ENCODE assay signal across 8 cellular contexts in the genomic region with DNA sequence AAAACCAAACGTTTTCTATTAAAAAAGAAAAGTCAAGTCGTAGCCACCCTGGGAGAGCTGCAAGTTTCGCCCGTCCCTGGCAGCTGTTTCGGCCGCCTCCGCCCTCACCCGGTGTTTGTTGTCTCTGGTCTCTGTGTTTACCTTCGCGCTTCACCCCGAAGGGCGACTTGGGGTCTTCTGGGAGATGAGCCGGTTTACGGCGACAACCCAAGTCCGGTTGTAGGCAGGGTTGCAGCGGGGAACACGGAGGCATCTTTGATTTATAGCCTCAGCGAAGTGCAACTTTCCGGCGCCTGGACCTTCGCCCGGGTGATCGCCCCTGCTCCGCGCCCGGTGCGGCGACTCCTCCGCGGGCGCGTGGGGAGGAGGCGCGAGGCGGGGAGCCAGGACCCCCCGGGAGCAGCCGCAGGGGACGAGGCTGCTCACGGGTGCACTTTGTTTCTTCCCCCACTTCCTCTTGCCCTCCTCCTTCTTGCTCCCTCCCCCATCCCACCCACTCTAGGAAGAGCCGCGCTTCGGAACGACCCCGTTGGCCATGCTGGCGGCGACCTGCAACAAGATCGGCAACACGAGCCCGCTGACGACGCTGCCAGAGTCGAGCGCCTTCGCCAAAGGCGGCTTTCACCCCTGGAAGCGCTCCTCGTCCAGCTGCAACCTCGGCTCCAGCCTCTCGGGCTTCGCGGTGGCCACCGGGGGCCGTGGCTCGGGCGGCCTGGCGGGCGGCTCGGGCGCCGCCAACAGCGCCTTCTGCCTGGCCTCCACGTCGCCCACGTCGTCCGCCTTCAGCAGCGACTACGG. TPM values are rescaled to one million over a fixed set of nuclear protein-coding genes. Genes with fewer than 3 reads are reported as not detected.
DNase-seq lines count a peak whose midpoint lies in the region; ATAC-seq and TF ChIP-seq lines count a peak whose summit lies in the region.

No MANE protein-coding gene starts in this region.

- H3F3A ChIP-seq in MM.1S (ENCODE audit: insufficient read depth, low read length), result peaks cover 16% of the 10 kb centered on the region

- no peaks in the 10 kb centered on the region for H3K9me2 ChIP-seq in MM.1S (replicated peaks; ENCODE audit: insufficient read depth, low read length)

- no peaks in the 10 kb centered on the region for H4K20me1 ChIP-seq in MM.1S (ENCODE audit: insufficient read depth, low read length)

- peak overlapping the region; percentile 98 for H3K4me2 ChIP-seq in MM.1S (ENCODE audit: low read depth, low read length)

- H3K4me1 ChIP-seq in MM.1S (ENCODE audit: low read length), result peaks cover 9% of the 10 kb centered on the region; the same call in 1 of the 2 replicates

- ATAC-seq in GM18907 (IDR thresholded peaks at IDR 0.05; ENCODE audit: unreplicated experiment), result no peak

- TF ChIP-seq CTCF in MM.1S (IDR thresholded peaks at IDR 0.05; ENCODE audit: low read length) (no peak), brain microvascular endothelial cell (IDR thresholded peaks at IDR 0.05; ENCODE audit: low read depth, low read length, missing control alignments) (no peak)

- in situ Hi-C loops in brain microvascular endothelial cell (cut with HindIII; ENCODE audit: low pct_ligation_motif_present, low sequenced_read_pairs), result no loop called here

- DNase-seq in NCI-H524 (lab: John Stamatoyannopoulos, UW), result peak; percentile 16 to 41
- DNase-seq in NCI-H524 treated with DMSO at 0.1 percent for 48 hours (lab: John Stamatoyannopoulos, UW), result no peak
- no peak for DNase-seq in MM.1S
- DNase-seq in brain microvascular endothelial cell, result no peak
- DNase-seq in myocyte (ENCODE audit: low read depth), result peak; percentile 27
- DNase-seq in HPDE6-E6E7 (ENCODE audit: extremely low spot score), result no peak
- no peak for DNase-seq in posterior cingulate gyrus

- peak overlapping the region; percentile 94 for H2AFZ ChIP-seq in MM.1S (ENCODE audit: low read length)

- intact Hi-C loops in posterior cingulate gyrus (cut with DNase I), result no loop called here

- H3K27me3 ChIP-seq in MM.1S (replicated peaks; ENCODE audit: insufficient read depth, low read length), result peaks cover 77% of the 10 kb centered on the region
- peaks cover 92% of the 10 kb centered on the region for H3K27me3 ChIP-seq in brain microvascular endothelial cell (replicated peaks)

- no peaks in the 10 kb centered on the region for H3K79me2 ChIP-seq in MM.1S (ENCODE audit: low read length)

- H3K9me3 ChIP-seq in MM.1S (replicated peaks; ENCODE audit: insufficient read depth, low read length), result no peaks in the 10 kb centered on the region

- H3K9ac ChIP-seq in MM.1S (ENCODE audit: low read length), result no peak overlapping the region

- H3K36me3 ChIP-seq in MM.1S (replicated peaks; ENCODE audit: insufficient read depth, low read length) (no peaks in the 10 kb centered on the region), brain microvascular endothelial cell (replicated peaks) (no peaks in the 10 kb centered on the region)

- H3K4me3 ChIP-seq in MM.1S (ENCODE audit: low read length) (peak overlapping the region; percentile 68), brain microvascular endothelial cell (ENCODE audit: low read depth, low read length) (peak overlapping the region; percentile 15)

- no peak overlapping the region for H3K27ac ChIP-seq in MM.1S (ENCODE audit: low read length)
- H3K27ac ChIP-seq in brain microvascular endothelial cell, result no peak overlapping the region

RNA-seq across cellular contexts. Expression of a gene that starts 1.1 kb away (rescaled TPM):
- 0.05 and 0.16 TPM in 2 replicates for total RNA-seq in myocyte
- polyA plus RNA-seq in myocyte (2012), result not detected

RNA-seq across cellular contexts. Expression of a gene that starts 59.7 kb away (rescaled TPM):
- total RNA-seq in myocyte, result 51.6 and 53.7 TPM in 2 replicates
- 24.5 TPM for polyA plus RNA-seq in myocyte (2012)

Comparison
In these comparisons a context has a peak if more than half of its experiments do, and no peak if none do; other contexts are left out.
1. DNase-seq: peak in NCI-H524 (2 of 2) and myocyte (single experiment); none in NCI-H524 treated with DMSO at 0.1 percent for 48 hours (single experiment), MM.1S (single experiment), brain microvascular endothelial cell (single experiment), HPDE6-E6E7 (single experiment) and posterior cingulate gyrus (0 of 10).